In genomic region chr12:112307219-112308062, GRCh38 we compare ENCODE assay signal across 23 cellular contexts.
DNase-seq lines count a peak whose midpoint lies in the region; ATAC-seq, FAIRE-seq and TF ChIP-seq lines count a peak whose summit lies in the region.
"Had no signal": no experiment of that assay in that cellular context is flagged by ENCODE, and none has a peak within 500 bp of the region (broad histone marks: within the 10 kb centered on the region; RNA-seq: fewer than 3 reads in every experiment).

No MANE protein-coding gene starts in this region.

- H3K27ac ChIP-seq in right atrium auricular region (no peak overlapping the region), HepG2 (ENCODE audit: extremely low read length, insufficient read depth, low read length) (no peak overlapping the region)
- H3K27ac ChIP-seq: HL-60 had no signal

- TF ChIP-seq EP300 in HepG2 (IDR thresholded peaks at IDR 0.05; ENCODE audit: low read depth in 2 of 2, low read length in 2 of 2) (no peak), HepG2 (CRISPR knock-in tag; IDR thresholded peaks at IDR 0.05; ENCODE audit: borderline replicate concordance) (no peak)

- H3K4me1 ChIP-seq in right atrium auricular region = no peaks in the 10 kb centered on the region
- H3K4me1 ChIP-seq in HepG2 (ENCODE audit: insufficient read depth, low read length) = peaks cover 16% of the 10 kb centered on the region
- H3K4me1 ChIP-seq: BE2C, Caco-2 had no signal

- no peak for DNase-seq in Right ventricle myocardium inferior (ENCODE audit: missing footprints)
- no peak for DNase-seq in right atrium auricular region (ENCODE audit: low spot score)
- DNase-seq in fibroblast of peridontal ligament (ENCODE audit: extremely low read depth) = peak; percentile 11
- no peak for DNase-seq in HepG2 (ENCODE audit: low spot score)
- no peak for DNase-seq in activated CD8-positive, alpha-beta memory T cell treated with anti-CD3 and anti-CD28 coated beads, Interleukin-2, amount 50 U/mL, for 4 hours
- no peak for DNase-seq in GM19240 (ENCODE audit: insufficient read length, low spot score)
- DNase-seq: 8988T; BE2C; Caco-2; CD4-positive, alpha-beta T cell; Kasumi-1; MG63; NCI-H1048; NCI-H146; NCI-H2029 treated with DMSO at 0.1 percent for 48 hours; NCI-H2171; NCI-H446; NCI-H69 had no signal

- H3K9ac ChIP-seq in HepG2 (ENCODE audit: insufficient read depth, low read depth, low read length) = no peak overlapping the region

- no peak for TF ChIP-seq POLR2A in HepG2 (IDR thresholded peaks at IDR 0.05; ENCODE audit: insufficient read depth in 1 of 2, low read depth in 2 of 2, low read length in 2 of 2)

- ATAC-seq in Right ventricle myocardium inferior (peak; percentile 82), HepG2 (peak; percentile 47), GM18868 (IDR thresholded peaks at IDR 0.05; ENCODE audit: unreplicated experiment) (no peak), HG03460 (IDR thresholded peaks at IDR 0.05; ENCODE audit: unreplicated experiment) (no peak)
- ATAC-seq: Panc1 had no signal

- intact Hi-C loops in Right ventricle myocardium inferior (cut with DNase I) = no loop called here
- intact Hi-C loops in HepG2 (cut with micrococcal nuclease; ENCODE audit: unreplicated experiment) = no loop called here

- H3K36me3 ChIP-seq in right atrium auricular region (peaks cover 14% of the 10 kb centered on the region), HepG2 (replicated peaks in 1 of 2; ENCODE audit: control insufficient read depth in 1 of 2, insufficient read depth in 2 of 2, low read length in 2 of 2) (peaks cover 5 to 29% of the 10 kb centered on the region in 2 experiments; a peak in 4 of 5 replicates)
- H3K36me3 ChIP-seq: MG63 had no signal

- H3K9me3 ChIP-seq in right atrium auricular region (no peaks in the 10 kb centered on the region), HepG2 (ENCODE audit: low read length) (no peaks in the 10 kb centered on the region)
- H3K9me3 ChIP-seq: BE2C, Caco-2, MG63 had no signal

- POLR2A ChIA-PET in HepG2 (lab: Yijun Ruan, JAX) = no interaction called here

- whole genome bisulfite sequencing in HepG2 (ENCODE audit: low lambda C conversion rate) = 95% methylated on average over 2 of the region's 2 CpGs

- no peak overlapping the region for H3K4me3 ChIP-seq in right atrium auricular region
- H3K4me3 ChIP-seq in HepG2 (replicated peaks in 1 of 3; ENCODE audit: insufficient read depth in 1 of 3, low read depth in 2 of 3, low read length in 3 of 3) = no peak overlapping the region
- H3K4me3 ChIP-seq: MG63 had no signal

- peak; percentile 68 for FAIRE-seq in HepG2 (lab: Jason Lieb, UNC)
- FAIRE-seq: GM18507 had no signal

- H4K20me1 ChIP-seq in HepG2 (ENCODE audit: insufficient read depth, low read length) = no peaks in the 10 kb centered on the region

- no peaks in the 10 kb centered on the region for H3K27me3 ChIP-seq in right atrium auricular region
- no peaks in the 10 kb centered on the region for H3K27me3 ChIP-seq in HepG2 (ENCODE audit: control insufficient read depth in 1 of 2, insufficient read depth in 2 of 2, low read length in 2 of 2)
- H3K27me3 ChIP-seq: BE2C, MG63 had no signal

- H3K79me2 ChIP-seq in HepG2 (ENCODE audit: insufficient read depth, low read length) = no peaks in the 10 kb centered on the region

- CTCF ChIA-PET in HepG2 (lab: Yijun Ruan, JAX; ENCODE audit: low intra/inter-chr PET ratio, low total read pairs) = no interaction called here

- no peak overlapping the region for H2AFZ ChIP-seq in HepG2 (ENCODE audit: low read length)

- no TSS peak for BruUV-seq in HepG2 (replicated peaks; lab: Mats Ljungman, UMichigan)

- in situ Hi-C loops in HepG2 (cut with HindIII; ENCODE audit: extremely low pct_ligation_motif_present, low pct_unique_long_range_greater_than_20kb) = no loop called here

- no peak overlapping the region for H3K4me2 ChIP-seq in HepG2 (ENCODE audit: low read depth, low read length)

- TF ChIP-seq CTCF in right atrium auricular region (IDR thresholded peaks at IDR 0.05) (no peak), HepG2 (CRISPR knock-in tag; IDR thresholded peaks at IDR 0.05) (no peak)

- no peak for TF ChIP-seq RAD21 in HepG2 (CRISPR knock-in tag; IDR thresholded peaks at IDR 0.05)

TF ChIP-seq in HepG2, 621 proteins besides CTCF, POLR2A, EP300 and RAD21:
- TF ChIP-seq ZKSCAN1 (IDR thresholded peaks at IDR 0.05; ENCODE audit: low read length) = peak; percentile 86; the same call in 1 of the 2 replicates
- peak; percentile 14; the same call in 1 of the 2 replicates for TF ChIP-seq ZNF768 (CRISPR knock-in tag; IDR thresholded peaks at IDR 0.05)
- no peak for TF ChIP-seq DZIP1 (CRISPR knock-in tag; IDR thresholded peaks at IDR 0.05)
- TF ChIP-seq PAXIP1 (CRISPR knock-in tag; conservative IDR thresholded peaks at IDR 0.05) = 0 out of 2 replicates have a peak, but pooled peaks have one; percentile 34
- peak; percentile 40 for TF ChIP-seq HNF4A (CRISPR knock-in tag; IDR thresholded peaks at IDR 0.05)
- TF ChIP-seq TERF1 (CRISPR knock-in tag; IDR thresholded peaks at IDR 0.05) = no peak
- peak; percentile 49; the same call in 1 of the 2 replicates for TF ChIP-seq TBX2 (CRISPR knock-in tag; IDR thresholded peaks at IDR 0.05; ENCODE audit: borderline replicate concordance)
- no peak for TF ChIP-seq SIX4 (CRISPR knock-in tag; IDR thresholded peaks at IDR 0.05)
- no peak for TF ChIP-seq SOX6 (IDR thresholded peaks at IDR 0.05)
- TF ChIP-seq SOX6 (CRISPR knock-in tag; IDR thresholded peaks at IDR 0.05) = peak; percentile 35; the same call in 1 of the 2 replicates
- TF ChIP-seq HNF4G (IDR thresholded peaks at IDR 0.05; ENCODE audit: borderline replicate concordance, low read depth, low read length) = peak; percentile 9; the same call in 1 of the 2 replicates
- TF ChIP-seq HNF4G (CRISPR knock-in tag; IDR thresholded peaks at IDR 0.05; ENCODE audit: borderline replicate concordance, low read depth) = no peak

Comparison
In these comparisons a context has a peak if more than half of its experiments do, and no peak if none do; other contexts are left out.
1. ATAC-seq: peak in Right ventricle myocardium inferior (single experiment) and HepG2 (single experiment); none in GM18868 (single experiment) and HG03460 (single experiment).